3 cellular contexts compared by ENCODE assay signal in the genomic region with DNA sequence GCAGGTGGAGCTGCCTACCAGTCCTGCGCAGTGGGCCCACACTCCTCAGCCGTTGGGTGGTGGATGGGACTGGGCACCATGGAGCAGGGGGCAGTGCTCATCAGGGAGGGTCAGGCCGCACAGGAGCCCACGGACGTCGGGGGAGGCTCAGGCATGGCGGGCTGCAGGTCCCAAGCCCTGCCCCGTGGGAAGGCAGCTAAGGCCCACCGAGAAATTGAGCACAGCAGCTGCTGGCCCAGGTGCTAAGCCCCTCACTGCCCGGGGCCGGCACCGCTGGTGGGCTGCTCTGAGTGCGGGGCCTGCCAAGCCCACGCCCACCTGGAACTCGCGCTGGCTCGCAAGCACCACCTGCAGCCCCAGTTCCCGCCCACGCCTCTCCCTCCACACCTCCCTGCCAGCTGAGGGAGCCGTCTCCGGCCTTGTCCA.
TF ChIP-seq lines count a peak whose summit lies in the region.

No MANE protein-coding gene starts in this region.

TF ChIP-seq in HCT116, 20 proteins besides CTCF, POLR2A, EP300 and RAD21:
- TF ChIP-seq YY1 (IDR thresholded peaks at IDR 0.05; ENCODE audit: extremely low read depth, insufficient replicate concordance, low read depth, low read length) (no peak), ZFX (IDR thresholded peaks at IDR 0.05) (no peak), SP1 (IDR thresholded peaks at IDR 0.05; ENCODE audit: low read depth) (no peak), FOSL1 (IDR thresholded peaks at IDR 0.05; ENCODE audit: low read depth) (no peak), EZH2phosphoT487 (IDR thresholded peaks at IDR 0.05; ENCODE audit: borderline replicate concordance) (no peak), JUND (IDR thresholded peaks at IDR 0.05) (no peak), EZH2 (IDR thresholded peaks at IDR 0.05) (no peak), SRF (IDR thresholded peaks at IDR 0.05; ENCODE audit: low read depth) (no peak), TCF7L2 (IDR thresholded peaks at IDR 0.05; ENCODE audit: borderline replicate concordance, extremely low read depth, insufficient read depth, insufficient read length) (no peak), CEBPB (IDR thresholded peaks at IDR 0.05; ENCODE audit: low read depth) (no peak)
- TF ChIP-seq, protein P1, sequence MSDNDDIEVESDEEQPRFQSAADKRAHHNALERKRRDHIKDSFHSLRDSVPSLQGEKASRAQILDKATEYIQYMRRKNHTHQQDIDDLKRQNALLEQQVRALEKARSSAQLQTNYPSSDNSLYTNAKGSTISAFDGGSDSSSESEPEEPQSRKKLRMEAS (IDR thresholded peaks at IDR 0.05): no peak
- TF ChIP-seq, protein P2, sequence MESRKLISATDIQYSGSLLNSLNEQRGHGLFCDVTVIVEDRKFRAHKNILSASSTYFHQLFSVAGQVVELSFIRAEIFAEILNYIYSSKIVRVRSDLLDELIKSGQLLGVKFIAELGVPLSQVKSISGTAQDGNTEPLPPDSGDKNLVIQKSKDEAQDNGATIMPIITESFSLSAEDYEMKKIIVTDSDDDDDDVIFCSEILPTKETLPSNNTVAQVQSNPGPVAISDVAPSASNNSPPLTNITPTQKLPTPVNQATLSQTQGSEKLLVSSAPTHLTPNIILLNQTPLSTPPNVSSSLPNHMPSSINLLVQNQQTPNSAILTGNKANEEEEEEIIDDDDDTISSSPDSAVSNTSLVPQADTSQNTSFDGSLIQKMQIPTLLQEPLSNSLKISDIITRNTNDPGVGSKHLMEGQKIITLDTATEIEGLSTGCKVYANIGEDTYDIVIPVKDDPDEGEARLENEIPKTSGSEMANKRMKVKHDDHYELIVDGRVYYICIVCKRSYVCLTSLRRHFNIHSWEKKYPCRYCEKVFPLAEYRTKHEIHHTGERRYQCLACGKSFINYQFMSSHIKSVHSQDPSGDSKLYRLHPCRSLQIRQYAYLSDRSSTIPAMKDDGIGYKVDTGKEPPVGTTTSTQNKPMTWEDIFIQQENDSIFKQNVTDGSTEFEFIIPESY (IDR thresholded peaks at IDR 0.05; ENCODE audit: extremely low read depth, insufficient replicate concordance, low read length): no peak

TF ChIP-seq in K562, 482 proteins besides CTCF, POLR2A, EP300 and RAD21:
- TF ChIP-seq, protein P3, sequence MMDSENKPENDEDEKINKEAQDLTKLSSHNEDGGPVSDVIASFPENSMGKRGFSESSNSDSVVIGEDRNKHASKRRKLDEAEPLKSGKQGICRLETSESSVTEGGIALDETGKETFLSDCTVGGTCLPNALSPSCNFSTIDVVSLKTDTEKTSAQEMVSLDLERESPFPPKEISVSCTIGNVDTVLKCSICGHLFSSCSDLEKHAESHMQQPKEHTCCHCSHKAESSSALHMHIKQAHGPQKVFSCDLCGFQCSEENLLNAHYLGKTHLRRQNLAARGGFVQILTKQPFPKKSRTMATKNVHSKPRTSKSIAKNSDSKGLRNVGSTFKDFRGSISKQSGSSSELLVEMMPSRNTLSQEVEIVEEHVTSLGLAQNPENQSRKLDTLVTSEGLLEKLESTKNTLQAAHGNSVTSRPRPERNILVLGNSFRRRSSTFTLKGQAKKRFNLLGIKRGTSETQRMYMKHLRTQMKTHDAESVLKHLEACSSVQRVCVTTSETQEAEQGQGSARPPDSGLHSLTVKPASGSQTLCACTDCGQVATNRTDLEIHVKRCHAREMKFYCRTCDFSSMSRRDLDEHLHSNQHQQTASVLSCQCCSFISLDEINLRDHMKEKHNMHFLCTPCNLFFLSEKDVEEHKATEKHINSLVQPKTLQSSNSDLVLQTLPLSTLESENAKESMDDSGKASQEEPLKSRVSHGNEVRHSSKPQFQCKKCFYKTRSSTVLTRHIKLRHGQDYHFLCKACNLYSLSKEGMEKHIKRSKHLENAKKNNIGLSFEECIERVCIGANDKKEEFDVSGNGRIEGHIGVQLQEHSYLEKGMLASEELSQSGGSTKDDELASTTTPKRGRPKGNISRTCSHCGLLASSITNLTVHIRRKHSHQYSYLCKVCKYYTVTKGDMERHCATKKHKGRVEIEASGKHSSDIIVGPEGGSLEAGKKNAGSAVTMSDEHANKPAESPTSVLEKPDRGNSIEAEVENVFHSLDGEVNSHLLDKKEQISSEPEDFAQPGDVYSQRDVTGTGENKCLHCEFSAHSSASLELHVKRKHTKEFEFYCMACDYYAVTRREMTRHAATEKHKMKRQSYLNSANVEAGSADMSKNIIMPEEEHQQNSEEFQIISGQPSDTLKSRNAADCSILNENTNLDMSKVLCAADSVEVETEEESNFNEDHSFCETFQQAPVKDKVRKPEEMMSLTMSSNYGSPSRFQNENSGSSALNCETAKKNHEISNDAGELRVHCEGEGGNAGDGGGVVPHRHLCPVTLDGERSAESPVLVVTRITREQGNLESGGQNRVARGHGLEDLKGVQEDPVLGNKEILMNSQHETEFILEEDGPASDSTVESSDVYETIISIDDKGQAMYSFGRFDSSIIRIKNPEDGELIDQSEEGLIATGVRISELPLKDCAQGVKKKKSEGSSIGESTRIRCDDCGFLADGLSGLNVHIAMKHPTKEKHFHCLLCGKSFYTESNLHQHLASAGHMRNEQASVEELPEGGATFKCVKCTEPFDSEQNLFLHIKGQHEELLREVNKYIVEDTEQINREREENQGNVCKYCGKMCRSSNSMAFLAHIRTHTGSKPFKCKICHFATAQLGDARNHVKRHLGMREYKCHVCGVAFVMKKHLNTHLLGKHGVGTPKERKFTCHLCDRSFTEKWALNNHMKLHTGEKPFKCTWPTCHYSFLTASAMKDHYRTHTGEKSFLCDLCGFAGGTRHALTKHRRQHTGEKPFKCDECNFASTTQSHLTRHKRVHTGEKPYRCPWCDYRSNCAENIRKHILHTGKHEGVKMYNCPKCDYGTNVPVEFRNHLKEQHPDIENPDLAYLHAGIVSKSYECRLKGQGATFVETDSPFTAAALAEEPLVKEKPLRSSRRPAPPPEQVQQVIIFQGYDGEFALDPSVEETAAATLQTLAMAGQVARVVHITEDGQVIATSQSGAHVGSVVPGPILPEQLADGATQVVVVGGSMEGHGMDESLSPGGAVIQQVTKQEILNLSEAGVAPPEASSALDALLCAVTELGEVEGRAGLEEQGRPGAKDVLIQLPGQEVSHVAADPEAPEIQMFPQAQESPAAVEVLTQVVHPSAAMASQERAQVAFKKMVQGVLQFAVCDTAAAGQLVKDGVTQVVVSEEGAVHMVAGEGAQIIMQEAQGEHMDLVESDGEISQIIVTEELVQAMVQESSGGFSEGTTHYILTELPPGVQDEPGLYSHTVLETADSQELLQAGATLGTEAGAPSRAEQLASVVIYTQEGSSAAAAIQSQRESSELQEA (IDR thresholded peaks at IDR 0.05; ENCODE audit: low read depth): no peak
- TF ChIP-seq FUS (optimal IDR thresholded peaks at IDR 0.05; ENCODE audit: low read depth, low read length): no peak
- TF ChIP-seq EGR1 (conservative IDR thresholded peaks at IDR 0.05): peak; percentile 44
- no peak for TF ChIP-seq SRSF1 (IDR thresholded peaks at IDR 0.05; ENCODE audit: low read depth, low read length)
TF ChIP-seq in K562: peak in this region for 1.

TF ChIP-seq in HepG2, 621 proteins besides CTCF, POLR2A, EP300 and RAD21:
- TF ChIP-seq, protein P4, sequence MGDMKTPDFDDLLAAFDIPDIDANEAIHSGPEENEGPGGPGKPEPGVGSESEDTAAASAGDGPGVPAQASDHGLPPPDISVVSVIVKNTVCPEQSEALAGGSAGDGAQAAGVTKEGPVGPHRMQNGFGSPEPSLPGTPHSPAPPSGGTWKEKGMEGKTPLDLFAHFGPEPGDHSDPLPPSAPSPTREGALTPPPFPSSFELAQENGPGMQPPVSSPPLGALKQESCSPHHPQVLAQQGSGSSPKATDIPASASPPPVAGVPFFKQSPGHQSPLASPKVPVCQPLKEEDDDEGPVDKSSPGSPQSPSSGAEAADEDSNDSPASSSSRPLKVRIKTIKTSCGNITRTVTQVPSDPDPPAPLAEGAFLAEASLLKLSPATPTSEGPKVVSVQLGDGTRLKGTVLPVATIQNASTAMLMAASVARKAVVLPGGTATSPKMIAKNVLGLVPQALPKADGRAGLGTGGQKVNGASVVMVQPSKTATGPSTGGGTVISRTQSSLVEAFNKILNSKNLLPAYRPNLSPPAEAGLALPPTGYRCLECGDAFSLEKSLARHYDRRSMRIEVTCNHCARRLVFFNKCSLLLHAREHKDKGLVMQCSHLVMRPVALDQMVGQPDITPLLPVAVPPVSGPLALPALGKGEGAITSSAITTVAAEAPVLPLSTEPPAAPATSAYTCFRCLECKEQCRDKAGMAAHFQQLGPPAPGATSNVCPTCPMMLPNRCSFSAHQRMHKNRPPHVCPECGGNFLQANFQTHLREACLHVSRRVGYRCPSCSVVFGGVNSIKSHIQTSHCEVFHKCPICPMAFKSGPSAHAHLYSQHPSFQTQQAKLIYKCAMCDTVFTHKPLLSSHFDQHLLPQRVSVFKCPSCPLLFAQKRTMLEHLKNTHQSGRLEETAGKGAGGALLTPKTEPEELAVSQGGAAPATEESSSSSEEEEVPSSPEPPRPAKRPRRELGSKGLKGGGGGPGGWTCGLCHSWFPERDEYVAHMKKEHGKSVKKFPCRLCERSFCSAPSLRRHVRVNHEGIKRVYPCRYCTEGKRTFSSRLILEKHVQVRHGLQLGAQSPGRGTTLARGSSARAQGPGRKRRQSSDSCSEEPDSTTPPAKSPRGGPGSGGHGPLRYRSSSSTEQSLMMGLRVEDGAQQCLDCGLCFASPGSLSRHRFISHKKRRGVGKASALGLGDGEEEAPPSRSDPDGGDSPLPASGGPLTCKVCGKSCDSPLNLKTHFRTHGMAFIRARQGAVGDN (CRISPR knock-in tag; IDR thresholded peaks at IDR 0.05): 0 out of 2 replicates have a peak, but pooled peaks have one; percentile 14
- TF ChIP-seq TOE1 (CRISPR knock-in tag; IDR thresholded peaks at IDR 0.05): no peak
